9 cellular contexts compared by ENCODE assay signal in the genomic region with DNA sequence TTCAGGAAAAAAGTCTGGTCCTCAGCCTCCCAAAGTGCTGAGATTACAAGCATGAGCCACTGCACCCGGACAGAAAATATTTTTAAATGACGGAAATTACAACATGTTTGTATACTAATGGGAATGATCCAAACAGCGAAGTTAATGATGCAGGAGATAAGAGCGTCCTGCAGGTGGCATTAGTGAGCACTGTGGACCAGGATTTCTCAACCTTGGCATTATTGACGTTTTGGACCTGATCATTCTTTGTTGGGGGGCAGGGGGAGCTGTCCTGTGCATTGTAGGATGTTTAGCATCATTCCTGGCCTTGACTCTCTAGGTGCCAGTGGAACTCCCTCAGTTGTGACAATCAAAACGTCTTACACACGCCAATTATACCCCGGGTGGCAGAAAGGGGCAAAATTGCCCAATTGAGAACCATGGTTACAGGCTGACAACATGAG. TPM values are rescaled to one million over a fixed set of nuclear protein-coding genes. Genes with fewer than 3 reads are reported as not detected.
DNase-seq lines count a peak whose midpoint lies in the region; ATAC-seq, FAIRE-seq and TF ChIP-seq lines count a peak whose summit lies in the region.
"Had no signal": no experiment of that assay in that cellular context is flagged by ENCODE, and none has a peak within 500 bp of the region (broad histone marks: within the 10 kb centered on the region; RNA-seq: fewer than 3 reads in every experiment).

No MANE protein-coding gene starts in this region.

- H3K27me3 Mint-ChIP-seq in activated CD4-positive, alpha-beta memory T cell treated with anti-CD3 and anti-CD28 coated beads, Interleukin-2, amount 10 ng/mL, durations not matched to agents 7 days and 5 days = no peaks in the 10 kb centered on the region
- H3K27me3 Mint-ChIP-seq: activated naive CD8-positive, alpha-beta T cell treated with anti-CD3 and anti-CD28 coated beads, Interleukin-2, amount 10 ng/mL, durations not matched to agents 7 days and 5 days had no signal

- H3K4me1 ChIP-seq in foreskin keratinocyte (no peaks in the 10 kb centered on the region), pancreas (no peaks in the 10 kb centered on the region)

- H3K27ac Mint-ChIP-seq in activated CD4-positive, alpha-beta memory T cell treated with anti-CD3 and anti-CD28 coated beads, Interleukin-2, amount 10 ng/mL, durations not matched to agents 7 days and 5 days = no peak overlapping the region
- H3K27ac Mint-ChIP-seq: activated naive CD8-positive, alpha-beta T cell treated with anti-CD3 and anti-CD28 coated beads, Interleukin-2, amount 10 ng/mL, durations not matched to agents 7 days and 5 days had no signal

- H3K9me3 ChIP-seq in pancreas = no peaks in the 10 kb centered on the region

- H3K4me3 ChIP-seq in pancreas (no peak overlapping the region), coronary artery (no peak overlapping the region)

- no peaks in the 10 kb centered on the region for H3K9me3 Mint-ChIP-seq in activated CD4-positive, alpha-beta memory T cell treated with anti-CD3 and anti-CD28 coated beads, Interleukin-2, amount 10 ng/mL, durations not matched to agents 7 days and 5 days
- H3K9me3 Mint-ChIP-seq: activated naive CD8-positive, alpha-beta T cell treated with anti-CD3 and anti-CD28 coated beads, Interleukin-2, amount 10 ng/mL, durations not matched to agents 7 days and 5 days had no signal

- ATAC-seq in foreskin keratinocyte (peak; percentile 74), pancreas (peak; percentile 69 to 94 (median 86))

- CTCF ChIA-PET in activated CD4-positive, alpha-beta memory T cell treated with anti-CD3 and anti-CD28 coated beads, Interleukin-2, amount 10 ng/mL, durations not matched to agents 7 days and 5 days (lab: Charles Lee) = interaction anchor here (0.7 to 1.0 kb wide), 4 partner anchors 22 to 67 kb away, joined by 3 read pairs; no protein-coding TSS in a partner anchor

- H3K4me3 Mint-ChIP-seq in activated CD4-positive, alpha-beta memory T cell treated with anti-CD3 and anti-CD28 coated beads, Interleukin-2, amount 10 ng/mL, durations not matched to agents 7 days and 5 days = no peak overlapping the region
- H3K4me3 Mint-ChIP-seq: activated naive CD8-positive, alpha-beta T cell treated with anti-CD3 and anti-CD28 coated beads, Interleukin-2, amount 10 ng/mL, durations not matched to agents 7 days and 5 days had no signal

- intact Hi-C loops in pancreas (cut with DNase I) = no loop called here

- no peaks in the 10 kb centered on the region for H3K4me1 Mint-ChIP-seq in activated CD4-positive, alpha-beta memory T cell treated with anti-CD3 and anti-CD28 coated beads, Interleukin-2, amount 10 ng/mL, durations not matched to agents 7 days and 5 days
- H3K4me1 Mint-ChIP-seq: activated naive CD8-positive, alpha-beta T cell treated with anti-CD3 and anti-CD28 coated beads, Interleukin-2, amount 10 ng/mL, durations not matched to agents 7 days and 5 days had no signal

- POLR2A ChIA-PET in activated CD4-positive, alpha-beta memory T cell treated with anti-CD3 and anti-CD28 coated beads, Interleukin-2, amount 10 ng/mL, durations not matched to agents 7 days and 5 days (lab: Charles Lee) = no interaction called here

- H3K36me3 ChIP-seq in pancreas = peaks cover 0 to 34% (median 12%) of the 10 kb centered on the region in 3 donors

- FAIRE-seq in pancreas (lab: Jason Lieb, UNC) = no peak

- H3K27ac ChIP-seq in foreskin keratinocyte (no peak overlapping the region), pancreas (no peak overlapping the region), coronary artery (no peak overlapping the region)

- DNase-seq in NCI-H748 (lab: John Stamatoyannopoulos, UW; ENCODE audit: unreplicated experiment) (peak; percentile 38), NCI-H748 treated with DMSO at 0.1 percent for 48 hours (lab: John Stamatoyannopoulos, UW) (no peak), foreskin keratinocyte (peak; percentile 5 to 22), pancreas (peak in 2 of 6 donors; percentile 12 to 37), coronary artery (ENCODE audit: low spot score) (no peak)
- DNase-seq in activated CD4-positive, alpha-beta memory T cell treated with anti-CD3 and anti-CD28 coated beads, Interleukin-2, amount 10 ng/mL, durations not matched to agents 7 days and 5 days = peak; percentile 18
- no peak for DNase-seq in stimulated activated naive CD4-positive, alpha-beta T cell treated with Interleukin-2 at 50 U/mL for 16 hours (lab: John Stamatoyannopoulos, UW)
- DNase-seq: activated naive CD8-positive, alpha-beta T cell treated with anti-CD3 and anti-CD28 coated beads, Interleukin-2, amount 10 ng/mL, durations not matched to agents 7 days and 5 days had no signal

- TF ChIP-seq CTCF in LNCAP (IDR thresholded peaks at IDR 0.05) (peak; percentile 84), foreskin keratinocyte (conservative IDR thresholded peaks at IDR 0.05) (peak; percentile 71), pancreas (IDR thresholded peaks at IDR 0.05) (peak; percentile 43 to 50 (median 46)), coronary artery (IDR thresholded peaks at IDR 0.05) (no peak)

- H3K27me3 ChIP-seq in foreskin keratinocyte (no peaks in the 10 kb centered on the region), pancreas (no peaks in the 10 kb centered on the region)

- 45 to 46% methylated on average over 8 of the region's 8 CpGs for WGBS in pancreas, 2 donors

- peaks cover 23% of the 10 kb centered on the region for H3K36me3 Mint-ChIP-seq in activated CD4-positive, alpha-beta memory T cell treated with anti-CD3 and anti-CD28 coated beads, Interleukin-2, amount 10 ng/mL, durations not matched to agents 7 days and 5 days (ENCODE audit: low read depth)

RNA-seq across cellular contexts. Expression of a gene that starts 34.1 kb away (rescaled TPM):
- total RNA-seq in activated CD4-positive, alpha-beta memory T cell treated with anti-CD3 and anti-CD28 coated beads, Interleukin-2, amount 10 ng/mL, durations not matched to agents 7 days and 5 days = 10 to 100 TPM; 61.8 to 65.4 TPM
- total RNA-seq in foreskin keratinocyte (70.4 and 71.6 TPM in 2 replicates), pancreas (10 to 100 TPM; 47.0 to 58.4 (median 53.5) TPM)
- polyA plus RNA-seq in foreskin keratinocyte (53.3 and 56.2 TPM in 2 replicates), pancreas (10 to 100 TPM; 67.3 to 71.5 TPM)

Comparison
In these comparisons a context has a peak if more than half of its experiments do, and no peak if none do; other contexts are left out.
1. DNase-seq: peak in NCI-H748 (single experiment), activated CD4-positive, alpha-beta memory T cell treated with anti-CD3 and anti-CD28 coated beads, Interleukin-2, amount 10 ng/mL, durations not matched to agents 7 days and 5 days (single experiment) and foreskin keratinocyte (2 of 2); none in NCI-H748 treated with DMSO at 0.1 percent for 48 hours (single experiment), stimulated activated naive CD4-positive, alpha-beta T cell treated with Interleukin-2 at 50 U/mL for 16 hours (single experiment) and coronary artery (single experiment).